In genomic region chr9:95044731-95045508, GRCh38 we compare ENCODE assay signal across 2 cellular contexts.
A peak's percentile ranks its signal among the peaks of the same experiment; 100 is the strongest.
TF ChIP-seq lines count a peak whose summit lies in the region.

No MANE protein-coding gene starts in this region.

TF ChIP-seq in A549, 52 proteins besides CTCF, POLR2A, EP300 and RAD21 (continued from another document and continues in another):
- TF ChIP-seq RNF2 (IDR thresholded peaks at IDR 0.05; ENCODE audit: borderline replicate concordance, low read depth): no peak
- no peak for TF ChIP-seq HES2 (IDR thresholded peaks at IDR 0.05)
- no peak for TF ChIP-seq MAFK (IDR thresholded peaks at IDR 0.05; ENCODE audit: partially characterized antibody)
- no peak for TF ChIP-seq CBX2 (IDR thresholded peaks at IDR 0.05; ENCODE audit: borderline replicate concordance, low read depth)
- TF ChIP-seq ATOH8 (CRISPR knock-in tag; IDR thresholded peaks at IDR 0.05; ENCODE audit: low read depth): no peak
- TF ChIP-seq ZC3H11A (IDR thresholded peaks at IDR 0.05): no peak
- TF ChIP-seq NR3C1 (IDR thresholded peaks at IDR 0.05): no peak
- no peak for TF ChIP-seq BCL3 (IDR thresholded peaks at IDR 0.05)
- TF ChIP-seq GATA3 (IDR thresholded peaks at IDR 0.05; ENCODE audit: borderline replicate concordance): peak; percentile 30; the same call in 1 of the 2 replicates
- TF ChIP-seq TP53 (CRISPR knock-in tag; IDR thresholded peaks at IDR 0.05): peak; percentile 75; the same call in 1 of the 2 replicates
- TF ChIP-seq CEBPB (IDR thresholded peaks at IDR 0.05): peak in 1 of 2 experiments; percentile 64; a peak in 2 of 4 replicates
- no peak for TF ChIP-seq HOXB5 (CRISPR knock-in tag; IDR thresholded peaks at IDR 0.05)
- TF ChIP-seq FOSB (CRISPR knock-in tag; IDR thresholded peaks at IDR 0.05): no peak
- TF ChIP-seq PHF8 (IDR thresholded peaks at IDR 0.05; ENCODE audit: borderline replicate concordance, low read depth): no peak
- TF ChIP-seq HDAC2 (IDR thresholded peaks at IDR 0.05): no peak
- no peak for TF ChIP-seq SREBF2 (IDR thresholded peaks at IDR 0.05)
- TF ChIP-seq SMC3 (IDR thresholded peaks at IDR 0.05): peak; percentile 49; the same call in 2 of the 3 replicates
- no peak for TF ChIP-seq REST (IDR thresholded peaks at IDR 0.05)
- TF ChIP-seq RCOR1 (IDR thresholded peaks at IDR 0.05; ENCODE audit: low read depth, low read length): no peak
- no peak for TF ChIP-seq JUNB (IDR thresholded peaks at IDR 0.05)
- no peak for TF ChIP-seq EHMT2 (IDR thresholded peaks at IDR 0.05; ENCODE audit: low read depth)
- TF ChIP-seq USF2 (IDR thresholded peaks at IDR 0.05): 0 out of 2 replicates have a peak, but pooled peaks have one; percentile 32
- TF ChIP-seq FOXS1 (CRISPR knock-in tag; IDR thresholded peaks at IDR 0.05): no peak
- peak; percentile 94 for TF ChIP-seq ESRRA (IDR thresholded peaks at IDR 0.05; ENCODE audit: borderline replicate concordance, low read length)
- TF ChIP-seq RFX5 (IDR thresholded peaks at IDR 0.05): 0 out of 2 replicates have a peak, but pooled peaks have one; percentile 58
- peak; percentile 68; the same call in 1 of the 2 replicates for TF ChIP-seq HOXA7 (CRISPR knock-in tag; IDR thresholded peaks at IDR 0.05)
- no peak; the same call in 1 of the 2 replicates for TF ChIP-seq RARB (CRISPR knock-in tag; IDR thresholded peaks at IDR 0.05)
- no peak for TF ChIP-seq ZFP36 (IDR thresholded peaks at IDR 0.05; ENCODE audit: borderline replicate concordance, partially characterized antibody)
- no peak for TF ChIP-seq MAZ (IDR thresholded peaks at IDR 0.05; ENCODE audit: borderline replicate concordance, low read depth, low read length)
- TF ChIP-seq MAX (IDR thresholded peaks at IDR 0.05): peak; percentile 46; the same call in 1 of the 2 replicates
- no peak; the same call in 1 of the 2 replicates for TF ChIP-seq HOXB13 (CRISPR knock-in tag; IDR thresholded peaks at IDR 0.05; ENCODE audit: low read depth)
- no peak for TF ChIP-seq POLR2AphosphoS2 (conservative IDR thresholded peaks at IDR 0.05; ENCODE audit: low read length)
- TF ChIP-seq MYC (IDR thresholded peaks at IDR 0.05; ENCODE audit: borderline replicate concordance, low read length): no peak
- TF ChIP-seq HEYL (CRISPR knock-in tag; IDR thresholded peaks at IDR 0.05): no peak

TF ChIP-seq in K562, 482 proteins besides CTCF, POLR2A, EP300 and RAD21 (continued from another document):
- TF ChIP-seq ZBTB33 (CRISPR knock-in tag; IDR thresholded peaks at IDR 0.05) (peak; percentile 23; the same call in 1 of the 2 replicates), JUN (IDR thresholded peaks at IDR 0.05; ENCODE audit: borderline replicate concordance, low read depth, low read length) (no peak), JUN (CRISPR knock-in tag; IDR thresholded peaks at IDR 0.05; ENCODE audit: borderline replicate concordance) (no peak), C11orf30 (IDR thresholded peaks at IDR 0.05; ENCODE audit: low read depth) (no peak), ZEB2 (IDR thresholded peaks at IDR 0.05) (no peak), SMARCB1 (IDR thresholded peaks at IDR 0.05; ENCODE audit: insufficient read length, low read depth) (no peak), ZNF696 (CRISPR knock-in tag; conservative IDR thresholded peaks at IDR 0.05) (no peak), MED1 (CRISPR knock-in tag; IDR thresholded peaks at IDR 0.05; ENCODE audit: borderline replicate concordance) (no peak), KLF10 (CRISPR knock-in tag; IDR thresholded peaks at IDR 0.05) (no peak), PURB (CRISPR knock-in tag; IDR thresholded peaks at IDR 0.05; ENCODE audit: low read depth) (no peak), HOXB6 (CRISPR knock-in tag; IDR thresholded peaks at IDR 0.05; ENCODE audit: borderline replicate concordance) (no peak), ATF7 (IDR thresholded peaks at IDR 0.05) (no peak), MEF2D (tag; conservative IDR thresholded peaks at IDR 0.05; ENCODE audit: low read depth) (no peak)
TF ChIP-seq in K562: peak in this region for 2.
